8 cellular contexts compared by ENCODE assay signal in genomic region chr1:59290173-59290954, GRCh38. TPM values are rescaled to one million over a fixed set of nuclear protein-coding genes. Genes with fewer than 3 reads are reported as not detected.
DNase-seq lines count a peak whose midpoint lies in the region; ATAC-seq, FAIRE-seq and TF ChIP-seq lines count a peak whose summit lies in the region.

No MANE protein-coding gene starts in this region.

- peak overlapping the region; percentile 39; the same call in 1 of the 2 replicates for H3K4me2 ChIP-seq in HCT116 (ENCODE audit: low read length)
- H3K4me2 ChIP-seq in keratinocyte (ENCODE audit: control insufficient read depth, extremely low read depth, insufficient read depth, low read depth, low read length), result no peak overlapping the region

- H3K4me3 Mint-ChIP-seq in activated CD4-positive, alpha-beta memory T cell treated with anti-CD3 and anti-CD28 coated beads for 36 hours, result no peak overlapping the region

- no peak overlapping the region for H3K27ac Mint-ChIP-seq in activated CD4-positive, alpha-beta memory T cell treated with anti-CD3 and anti-CD28 coated beads for 36 hours

- H3K9me3 Mint-ChIP-seq in activated CD4-positive, alpha-beta memory T cell treated with anti-CD3 and anti-CD28 coated beads for 36 hours, result no peaks in the 10 kb centered on the region

- H3K9ac ChIP-seq in HCT116 (ENCODE audit: low read length) (no peak overlapping the region), keratinocyte (ENCODE audit: control insufficient read depth, extremely low read depth, insufficient read depth, low read length) (no peak overlapping the region)

- peaks cover 2% of the 10 kb centered on the region for H3K27me3 Mint-ChIP-seq in activated CD4-positive, alpha-beta memory T cell treated with anti-CD3 and anti-CD28 coated beads for 36 hours

- no peak for TF ChIP-seq EP300 in sigmoid colon (IDR thresholded peaks at IDR 0.05)

- TF ChIP-seq RAD21 in HCT116 (IDR thresholded peaks at IDR 0.05; ENCODE audit: low read depth), result peak; percentile 83

- peak; percentile 90 for FAIRE-seq in keratinocyte (lab: Jason Lieb, UNC)

- H3K36me3 Mint-ChIP-seq in activated CD4-positive, alpha-beta memory T cell treated with anti-CD3 and anti-CD28 coated beads for 36 hours, result no peaks in the 10 kb centered on the region

- H2AFZ ChIP-seq in HCT116 (ENCODE audit: low read depth, low read length, poor library complexity, severe bottlenecking) (peak overlapping the region; percentile 41), keratinocyte (ENCODE audit: control insufficient read depth, low read length) (no peak overlapping the region)

- ATAC-seq in HCT116, result peak; percentile 99

- no peak overlapping the region for H3K4me3 ChIP-seq in HCT116 (replicated peaks in 1 of 2; ENCODE audit: low read depth in 1 of 2, low read length in 2 of 2)
- no peak overlapping the region for H3K4me3 ChIP-seq in MG63
- no peak overlapping the region for H3K4me3 ChIP-seq in keratinocyte (ENCODE audit: control insufficient read depth in 2 of 3, extremely low read depth in 1 of 3, insufficient read depth in 2 of 3, low read depth in 1 of 3, low read length in 3 of 3)
- no peak overlapping the region for H3K4me3 ChIP-seq in sigmoid colon

- CTCF ChIA-PET in HCT116 (lab: Charles Lee), result interaction anchor here (1.0 to 1.3 kb wide), 3 partner anchors 32 to 408 kb away, joined by 3 to 4 read pairs (median 3); no protein-coding TSS in a partner anchor
- CTCF ChIA-PET in activated CD4-positive, alpha-beta memory T cell treated with anti-CD3 and anti-CD28 coated beads for 36 hours (lab: Charles Lee), result no interaction called here

- no peaks in the 10 kb centered on the region for H4K20me1 ChIP-seq in HCT116 (ENCODE audit: insufficient read depth)
- H4K20me1 ChIP-seq in keratinocyte (ENCODE audit: control insufficient read depth, extremely low read depth, insufficient read depth, low read length), result no peaks in the 10 kb centered on the region

- no peaks in the 10 kb centered on the region for H3K79me2 ChIP-seq in HCT116 (ENCODE audit: insufficient read depth, low read length)
- H3K79me2 ChIP-seq in keratinocyte (ENCODE audit: control insufficient read depth, insufficient read depth, low read length), result no peaks in the 10 kb centered on the region

- H3K27ac ChIP-seq in HCT116 (ENCODE audit: low read depth, low read length) (no peak overlapping the region), keratinocyte (ENCODE audit: control insufficient read depth, insufficient read depth, low read length) (no peak overlapping the region), sigmoid colon (no peak overlapping the region)

- intact Hi-C loops in HCT116 (cut with micrococcal nuclease) (loop anchor here (2.0 to 10.0 kb wide), 6 partner anchors 136 to 506 kb away; partner anchors contain the start of gene JUN), sigmoid colon (cut with DNase I) (no loop called here)
- intact Hi-C loops in activated CD4-positive, alpha-beta memory T cell treated with anti-CD3 and anti-CD28 coated beads for 36 hours (cut with micrococcal nuclease), result loop anchor here (10.0 kb wide), 2 partner anchors 146 to 266 kb away; no protein-coding TSS in a partner anchor

- H3K9me1 ChIP-seq in keratinocyte (ENCODE audit: control insufficient read depth, extremely low read depth, insufficient read depth, low read length), result no peaks in the 10 kb centered on the region

- TF ChIP-seq CTCF in HCT116 (IDR thresholded peaks at IDR 0.05 in 2 of 3, conservative IDR thresholded peaks at IDR 0.05 in 1 of 3; ENCODE audit: borderline replicate concordance in 1 of 3, insufficient read depth in 1 of 3, low read depth in 2 of 3, low read length in 2 of 3), result peak; percentile 58 to 63 (median 63); a peak in 5 of 6 replicates
- peak; percentile 54 to 77 (median 61) for TF ChIP-seq CTCF in keratinocyte (optimal IDR thresholded peaks at IDR 0.05 in 1 of 3, IDR thresholded peaks at IDR 0.05 in 1 of 3, conservative IDR thresholded peaks at IDR 0.05 in 1 of 3; ENCODE audit: extremely low read depth in 1 of 3, insufficient read depth in 2 of 3, low read length in 3 of 3)
- peak in 1 of 4 experiments; percentile 12 for TF ChIP-seq CTCF in sigmoid colon (IDR thresholded peaks at IDR 0.05)

- H3K36me3 ChIP-seq in HCT116 (ENCODE audit: control insufficient read depth in 1 of 2, insufficient read depth in 2 of 2, low read length in 2 of 2) (no peaks in the 10 kb centered on the region), MG63 (no peaks in the 10 kb centered on the region), keratinocyte (ENCODE audit: control insufficient read depth in 2 of 2, extremely low read depth in 1 of 2, insufficient read depth in 2 of 2, low read length in 2 of 2) (peaks cover 0 to 1% of the 10 kb centered on the region in 2 experiments), sigmoid colon (no peaks in the 10 kb centered on the region)

- no peaks in the 10 kb centered on the region for H3K27me3 ChIP-seq in HCT116 (ENCODE audit: insufficient read depth, low read length)
- no peaks in the 10 kb centered on the region for H3K27me3 ChIP-seq in MG63
- no peaks in the 10 kb centered on the region for H3K27me3 ChIP-seq in keratinocyte (ENCODE audit: control insufficient read depth, extremely low read depth, insufficient read depth, low read length)
- no peaks in the 10 kb centered on the region for H3K27me3 ChIP-seq in sigmoid colon

- no TSS peak for BruUV-seq in HCT116 (replicated peaks; lab: Mats Ljungman, UMichigan)

- WGBS in sigmoid colon, 2 donors, result 82 to 87% methylated on average over 9 of the region's 9 CpGs

- TF ChIP-seq POLR2A in HCT116 (IDR thresholded peaks at IDR 0.05; ENCODE audit: borderline replicate concordance, extremely low read depth, insufficient read depth, insufficient read length), result no peak
- no peak for TF ChIP-seq POLR2A in sigmoid colon (IDR thresholded peaks at IDR 0.05)

- dilution Hi-C loops in keratinocyte (cut with MboI; ENCODE audit: extremely low pct_ligation_motif_present, low sequenced_read_pairs), result no loop called here

- peaks cover 4 to 15% of the 10 kb centered on the region in 2 experiments; a peak in 3 of 4 replicates for H3K4me1 ChIP-seq in HCT116 (ENCODE audit: control insufficient read depth in 1 of 2, insufficient read depth in 2 of 2, low read length in 2 of 2)
- peaks cover 2% of the 10 kb centered on the region for H3K4me1 ChIP-seq in keratinocyte (ENCODE audit: control insufficient read depth, extremely low read depth, insufficient read depth, low read length)
- H3K4me1 ChIP-seq in sigmoid colon, result peaks cover 0 to 2% (median 0%) of the 10 kb centered on the region in 4 donors

- peaks cover 3% of the 10 kb centered on the region for H3K4me1 Mint-ChIP-seq in activated CD4-positive, alpha-beta memory T cell treated with anti-CD3 and anti-CD28 coated beads for 36 hours (ENCODE audit: low read depth)

- H3K9me2 ChIP-seq in HCT116 (ENCODE audit: insufficient read depth), result no peaks in the 10 kb centered on the region; the same call in 1 of the 2 replicates

- POLR2A ChIA-PET in HCT116 (lab: Charles Lee), result interaction anchor here (0.6 kb wide), 1 partner anchor 506 kb away, joined by 3 read pairs; the partner anchor contains the start of gene JUN
- POLR2A ChIA-PET in activated CD4-positive, alpha-beta memory T cell treated with anti-CD3 and anti-CD28 coated beads for 36 hours (lab: Charles Lee), result no interaction called here

- H3K9me3 ChIP-seq in HCT116 (ENCODE audit: control insufficient read depth in 1 of 2, insufficient read depth in 1 of 2, low read depth in 1 of 2, low read length in 2 of 2) (no peaks in the 10 kb centered on the region), MG63 (no peaks in the 10 kb centered on the region), keratinocyte (ENCODE audit: control insufficient read depth, low read depth, low read length) (no peaks in the 10 kb centered on the region), sigmoid colon (no peaks in the 10 kb centered on the region)

- peak; percentile 7 for DNase-seq in stimulated activated CD4-positive, alpha-beta T cell treated with anti-CD3 and anti-CD28 coated beads, Interleukin-4, amount 100 ng/mL, for 1 hour
- no peak for DNase-seq in stimulated activated CD4-positive, alpha-beta T cell treated with anti-CD3 and anti-CD28 coated beads, Interleukin-2, amount 100 ng/mL, for 48 hours
- DNase-seq in HCT116 (ENCODE audit: low read depth, low spot score) (peak; percentile 88), MG63 (peak; percentile 38), keratinocyte (ENCODE audit: low read depth, low spot score) (no peak), sigmoid colon (no peak)
- DNase-seq in activated CD4-positive, alpha-beta memory T cell treated with anti-CD3 and anti-CD28 coated beads for 36 hours, result peak; percentile 35
- no peak for DNase-seq in effector CD4-positive, alpha-beta T cell

- RAD21 ChIA-PET in HCT116 (lab: Charles Lee; ENCODE audit: low non-redundant PET in 1 of 2, low total read pairs in 2 of 2, uncharacterized antibody in 2 of 2, unreplicated experiment in 2 of 2), result no interaction called here

TF ChIP-seq in HCT116, 20 proteins besides CTCF, POLR2A, EP300 and RAD21 (continues in another document):
- TF ChIP-seq ATF3 (IDR thresholded peaks at IDR 0.05) (no peak), JUND (IDR thresholded peaks at IDR 0.05) (peak; percentile 49; the same call in 1 of the 2 replicates), CBX3 (IDR thresholded peaks at IDR 0.05; ENCODE audit: low read depth) (peak; percentile 95), MAX (IDR thresholded peaks at IDR 0.05) (peak; percentile 97), FOSL1 (IDR thresholded peaks at IDR 0.05; ENCODE audit: low read depth) (peak; percentile 50; the same call in 1 of the 2 replicates)

RNA-seq across cellular contexts. Expression of gene FGGY, which starts 6.5 kb away (rescaled TPM):
- total RNA-seq in HCT116 (2021; ENCODE audit: unreplicated experiment) (10.6 TPM), sigmoid colon (10 to 100 TPM; 20.5 to 54.1 (median 33.9) TPM)
- 5.7 and 5.8 TPM in 2 replicates for polyA plus RNA-seq in HCT116 (2012)
- 15.4 and 17.9 TPM in 2 replicates for total RNA-seq in MG63 (2014; rRNA removed; shearing (Covaris generic); ENCODE audit: low replicate concordance)
- 10 to 100 TPM; 10.2 TPM for total RNA-seq in activated CD4-positive, alpha-beta memory T cell treated with anti-CD3 and anti-CD28 coated beads for 36 hours
- polyA plus RNA-seq in keratinocyte (12.2 to 20.3 TPM (median 16.6 TPM) in 3 replicates), sigmoid colon (10 to 100 TPM in 1 of 3 donors, 1 to 10 TPM in 2; 4.8 to 12.5 (median 9.3) TPM)
- polyA plus RNA-seq in keratinocyte (2011; ENCODE audit: low read depth), result 10.4 TPM
- polyA plus RNA-seq in keratinocyte (2011; cell fraction: cytosol; rRNA removed), result 14.8 and 16.8 TPM in 2 replicates
- 11.8 and 14.6 TPM in 2 replicates for polyA plus RNA-seq in keratinocyte (2011; cell fraction: nucleus; rRNA removed)
- 9.4 and 14.2 TPM in 2 replicates for polyA plus RNA-seq in keratinocyte (2012; ENCODE audit: low replicate concordance)
- 14.1 to 39.4 TPM (median 28.0 TPM) in 3 replicates for polyA minus RNA-seq in keratinocyte
- 29.2 TPM for polyA minus RNA-seq in keratinocyte (2011; cell fraction: cytosol; rRNA and poly(A)+ RNA removed)
- polyA minus RNA-seq in keratinocyte (2011; cell fraction: nucleus; rRNA and poly(A)+ RNA removed), result 15.9 and 33.3 TPM in 2 replicates

Comparison
In these comparisons a context has a peak if more than half of its experiments do, and no peak if none do; other contexts are left out.
1. DNase-seq: peak in stimulated activated CD4-positive, alpha-beta T cell treated with anti-CD3 and anti-CD28 coated beads, Interleukin-4, amount 100 ng/mL, for 1 hour (single experiment), HCT116 (single experiment), MG63 (single experiment) and activated CD4-positive, alpha-beta memory T cell treated with anti-CD3 and anti-CD28 coated beads for 36 hours (single experiment); none in stimulated activated CD4-positive, alpha-beta T cell treated with anti-CD3 and anti-CD28 coated beads, Interleukin-2, amount 100 ng/mL, for 48 hours (0 of 2), keratinocyte (single experiment), sigmoid colon (single experiment) and effector CD4-positive, alpha-beta T cell (single experiment).